ENCODE assay signal across 1 cellular context in the genomic region with DNA sequence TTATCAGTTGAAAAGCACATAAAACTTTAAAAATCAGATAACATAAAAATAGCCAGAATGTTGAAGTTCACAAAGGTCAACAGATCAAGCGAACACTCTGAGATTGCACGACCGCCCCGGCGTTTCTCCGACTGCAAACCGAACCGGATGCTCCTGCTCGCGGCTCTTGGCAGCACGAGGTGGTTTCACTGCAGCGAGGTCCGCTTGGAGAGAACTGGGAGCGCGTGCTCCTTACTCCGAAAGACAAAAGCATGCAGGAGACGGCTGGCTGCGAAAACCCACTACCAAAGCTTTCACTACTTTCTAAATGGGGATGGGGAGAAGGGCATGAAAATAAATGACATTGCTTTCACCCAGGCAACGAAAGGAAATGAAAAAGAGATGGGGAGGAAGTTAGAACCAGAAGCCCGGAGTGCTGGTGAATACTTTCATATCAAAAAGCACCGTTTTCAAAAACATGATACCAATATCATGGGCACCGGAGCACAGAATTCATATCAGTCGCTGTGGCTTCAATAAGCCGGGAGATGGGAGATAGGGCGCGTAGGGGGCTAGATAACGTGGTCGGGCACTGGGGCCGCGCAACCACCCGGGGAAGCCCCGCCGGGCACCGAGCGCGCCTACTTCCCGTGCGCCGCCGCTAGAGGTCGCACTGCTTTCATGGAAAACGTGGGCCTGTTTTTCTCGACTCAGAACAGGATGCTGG.
A peak's percentile ranks its signal among the peaks of the same experiment; 100 is the strongest.
TF ChIP-seq lines count a peak whose summit lies in the region.

No MANE protein-coding gene starts in this region.

TF ChIP-seq in HepG2, 621 proteins besides CTCF, POLR2A, EP300 and RAD21 (continued from another document and continues in another):
- TF ChIP-seq, protein P1, sequence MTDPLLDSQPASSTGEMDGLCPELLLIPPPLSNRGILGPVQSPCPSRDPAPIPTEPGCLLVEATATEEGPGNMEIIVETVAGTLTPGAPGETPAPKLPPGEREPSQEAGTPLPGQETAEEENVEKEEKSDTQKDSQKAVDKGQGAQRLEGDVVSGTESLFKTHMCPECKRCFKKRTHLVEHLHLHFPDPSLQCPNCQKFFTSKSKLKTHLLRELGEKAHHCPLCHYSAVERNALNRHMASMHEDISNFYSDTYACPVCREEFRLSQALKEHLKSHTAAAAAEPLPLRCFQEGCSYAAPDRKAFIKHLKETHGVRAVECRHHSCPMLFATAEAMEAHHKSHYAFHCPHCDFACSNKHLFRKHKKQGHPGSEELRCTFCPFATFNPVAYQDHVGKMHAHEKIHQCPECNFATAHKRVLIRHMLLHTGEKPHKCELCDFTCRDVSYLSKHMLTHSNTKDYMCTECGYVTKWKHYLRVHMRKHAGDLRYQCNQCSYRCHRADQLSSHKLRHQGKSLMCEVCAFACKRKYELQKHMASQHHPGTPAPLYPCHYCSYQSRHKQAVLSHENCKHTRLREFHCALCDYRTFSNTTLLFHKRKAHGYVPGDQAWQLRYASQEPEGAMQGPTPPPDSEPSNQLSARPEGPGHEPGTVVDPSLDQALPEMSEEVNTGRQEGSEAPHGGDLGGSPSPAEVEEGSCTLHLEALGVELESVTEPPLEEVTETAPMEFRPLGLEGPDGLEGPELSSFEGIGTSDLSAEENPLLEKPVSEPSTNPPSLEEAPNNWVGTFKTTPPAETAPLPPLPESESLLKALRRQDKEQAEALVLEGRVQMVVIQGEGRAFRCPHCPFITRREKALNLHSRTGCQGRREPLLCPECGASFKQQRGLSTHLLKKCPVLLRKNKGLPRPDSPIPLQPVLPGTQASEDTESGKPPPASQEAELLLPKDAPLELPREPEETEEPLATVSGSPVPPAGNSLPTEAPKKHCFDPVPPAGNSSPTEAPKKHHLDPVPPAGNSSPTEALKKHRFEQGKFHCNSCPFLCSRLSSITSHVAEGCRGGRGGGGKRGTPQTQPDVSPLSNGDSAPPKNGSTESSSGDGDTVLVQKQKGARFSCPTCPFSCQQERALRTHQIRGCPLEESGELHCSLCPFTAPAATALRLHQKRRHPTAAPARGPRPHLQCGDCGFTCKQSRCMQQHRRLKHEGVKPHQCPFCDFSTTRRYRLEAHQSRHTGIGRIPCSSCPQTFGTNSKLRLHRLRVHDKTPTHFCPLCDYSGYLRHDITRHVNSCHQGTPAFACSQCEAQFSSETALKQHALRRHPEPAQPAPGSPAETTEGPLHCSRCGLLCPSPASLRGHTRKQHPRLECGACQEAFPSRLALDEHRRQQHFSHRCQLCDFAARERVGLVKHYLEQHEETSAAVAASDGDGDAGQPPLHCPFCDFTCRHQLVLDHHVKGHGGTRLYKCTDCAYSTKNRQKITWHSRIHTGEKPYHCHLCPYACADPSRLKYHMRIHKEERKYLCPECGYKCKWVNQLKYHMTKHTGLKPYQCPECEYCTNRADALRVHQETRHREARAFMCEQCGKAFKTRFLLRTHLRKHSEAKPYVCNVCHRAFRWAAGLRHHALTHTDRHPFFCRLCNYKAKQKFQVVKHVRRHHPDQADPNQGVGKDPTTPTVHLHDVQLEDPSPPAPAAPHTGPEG (CRISPR knock-in tag; IDR thresholded peaks at IDR 0.05), result peak; percentile 62; the same call in 1 of the 2 replicates
- TF ChIP-seq ZNF430 (CRISPR knock-in tag; IDR thresholded peaks at IDR 0.05) (no peak), HNRNPLL (IDR thresholded peaks at IDR 0.05; ENCODE audit: low read depth, low read length, poor library complexity, severe bottlenecking) (peak; percentile 60), ATM (IDR thresholded peaks at IDR 0.05; ENCODE audit: borderline replicate concordance) (no peak), ZNF546 (CRISPR knock-in tag; conservative IDR thresholded peaks at IDR 0.05) (0 out of 2 replicates have a peak, but pooled peaks have one; percentile 51), ZNF253 (CRISPR knock-in tag; IDR thresholded peaks at IDR 0.05; ENCODE audit: borderline replicate concordance) (peak; percentile 68; the same call in 1 of the 2 replicates), JUNB (CRISPR knock-in tag; IDR thresholded peaks at IDR 0.05; ENCODE audit: borderline replicate concordance) (0 out of 2 replicates have a peak, but pooled peaks have one; percentile 37), FOXK1 (CRISPR knock-in tag; IDR thresholded peaks at IDR 0.05; ENCODE audit: borderline replicate concordance, low read depth) (peak; percentile 29; the same call in 1 of the 2 replicates), ZBTB8A (CRISPR knock-in tag; IDR thresholded peaks at IDR 0.05; ENCODE audit: borderline replicate concordance, low read depth) (no peak), SP140L (CRISPR knock-in tag; IDR thresholded peaks at IDR 0.05; ENCODE audit: borderline replicate concordance) (peak; percentile 68; the same call in 1 of the 2 replicates), NR2C2 (CRISPR knock-in tag; IDR thresholded peaks at IDR 0.05; ENCODE audit: borderline replicate concordance) (no peak; the same call in 1 of the 2 replicates), TCF7L2 (IDR thresholded peaks at IDR 0.05; ENCODE audit: low read depth, low read length) (no peak), ZFP36L1 (CRISPR knock-in tag; IDR thresholded peaks at IDR 0.05) (peak; percentile 53; the same call in 1 of the 2 replicates), YEATS2 (CRISPR knock-in tag; IDR thresholded peaks at IDR 0.05; ENCODE audit: borderline replicate concordance) (0 out of 2 replicates have a peak, but pooled peaks have one; percentile 22), ZMYM4 (CRISPR knock-in tag; IDR thresholded peaks at IDR 0.05) (peak; percentile 51; the same call in 1 of the 2 replicates), MYC (CRISPR knock-in tag; IDR thresholded peaks at IDR 0.05; ENCODE audit: borderline replicate concordance) (peak; percentile 78), JARID2 (CRISPR knock-in tag; IDR thresholded peaks at IDR 0.05; ENCODE audit: insufficient replicate concordance) (no peak), PCBP1 (IDR thresholded peaks at IDR 0.05; ENCODE audit: borderline replicate concordance, low read depth, low read length) (no peak), ZNF326 (CRISPR knock-in tag; IDR thresholded peaks at IDR 0.05; ENCODE audit: borderline replicate concordance) (no peak), ZNF557 (CRISPR knock-in tag; IDR thresholded peaks at IDR 0.05) (0 out of 2 replicates have a peak, but pooled peaks have one; percentile 65), ZNF891 (CRISPR knock-in tag; IDR thresholded peaks at IDR 0.05) (peak; percentile 22; the same call in 1 of the 2 replicates), ZNF264 (CRISPR knock-in tag; IDR thresholded peaks at IDR 0.05) (no peak), ZNF501 (CRISPR knock-in tag; IDR thresholded peaks at IDR 0.05) (peak; percentile 89; the same call in 1 of the 2 replicates), NCOA2 (CRISPR knock-in tag; IDR thresholded peaks at IDR 0.05) (peak; percentile 15; the same call in 1 of the 2 replicates), GATAD2A (CRISPR knock-in tag; IDR thresholded peaks at IDR 0.05) (peak; percentile 39; the same call in 1 of the 2 replicates), ZFYVE20 (CRISPR knock-in tag; IDR thresholded peaks at IDR 0.05; ENCODE audit: borderline replicate concordance, low read depth) (no peak)
- TF ChIP-seq, protein P2, sequence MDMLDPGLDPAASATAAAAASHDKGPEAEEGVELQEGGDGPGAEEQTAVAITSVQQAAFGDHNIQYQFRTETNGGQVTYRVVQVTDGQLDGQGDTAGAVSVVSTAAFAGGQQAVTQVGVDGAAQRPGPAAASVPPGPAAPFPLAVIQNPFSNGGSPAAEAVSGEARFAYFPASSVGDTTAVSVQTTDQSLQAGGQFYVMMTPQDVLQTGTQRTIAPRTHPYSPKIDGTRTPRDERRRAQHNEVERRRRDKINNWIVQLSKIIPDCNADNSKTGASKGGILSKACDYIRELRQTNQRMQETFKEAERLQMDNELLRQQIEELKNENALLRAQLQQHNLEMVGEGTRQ (IDR thresholded peaks at IDR 0.05; ENCODE audit: low read depth, low read length), result no peak
- TF ChIP-seq, protein P2 (CRISPR knock-in tag; IDR thresholded peaks at IDR 0.05; ENCODE audit: borderline replicate concordance), result no peak
- TF ChIP-seq, protein P3, sequence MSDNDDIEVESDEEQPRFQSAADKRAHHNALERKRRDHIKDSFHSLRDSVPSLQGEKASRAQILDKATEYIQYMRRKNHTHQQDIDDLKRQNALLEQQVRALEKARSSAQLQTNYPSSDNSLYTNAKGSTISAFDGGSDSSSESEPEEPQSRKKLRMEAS (IDR thresholded peaks at IDR 0.05), result peak; percentile 88
- TF ChIP-seq, protein P4, sequence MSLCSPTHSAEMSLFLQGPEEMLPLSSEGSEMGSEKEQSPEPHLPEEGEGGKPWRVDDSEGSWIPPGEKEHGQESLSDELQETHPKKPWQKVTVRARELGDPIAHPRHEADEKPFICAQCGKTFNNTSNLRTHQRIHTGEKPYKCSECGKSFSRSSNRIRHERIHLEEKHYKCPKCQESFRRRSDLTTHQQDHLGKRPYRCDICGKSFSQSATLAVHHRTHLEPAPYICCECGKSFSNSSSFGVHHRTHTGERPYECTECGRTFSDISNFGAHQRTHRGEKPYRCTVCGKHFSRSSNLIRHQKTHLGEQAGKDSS (CRISPR knock-in tag; IDR thresholded peaks at IDR 0.05; ENCODE audit: borderline replicate concordance, low read depth), result peak; percentile 67
- TF ChIP-seq, protein P5, sequence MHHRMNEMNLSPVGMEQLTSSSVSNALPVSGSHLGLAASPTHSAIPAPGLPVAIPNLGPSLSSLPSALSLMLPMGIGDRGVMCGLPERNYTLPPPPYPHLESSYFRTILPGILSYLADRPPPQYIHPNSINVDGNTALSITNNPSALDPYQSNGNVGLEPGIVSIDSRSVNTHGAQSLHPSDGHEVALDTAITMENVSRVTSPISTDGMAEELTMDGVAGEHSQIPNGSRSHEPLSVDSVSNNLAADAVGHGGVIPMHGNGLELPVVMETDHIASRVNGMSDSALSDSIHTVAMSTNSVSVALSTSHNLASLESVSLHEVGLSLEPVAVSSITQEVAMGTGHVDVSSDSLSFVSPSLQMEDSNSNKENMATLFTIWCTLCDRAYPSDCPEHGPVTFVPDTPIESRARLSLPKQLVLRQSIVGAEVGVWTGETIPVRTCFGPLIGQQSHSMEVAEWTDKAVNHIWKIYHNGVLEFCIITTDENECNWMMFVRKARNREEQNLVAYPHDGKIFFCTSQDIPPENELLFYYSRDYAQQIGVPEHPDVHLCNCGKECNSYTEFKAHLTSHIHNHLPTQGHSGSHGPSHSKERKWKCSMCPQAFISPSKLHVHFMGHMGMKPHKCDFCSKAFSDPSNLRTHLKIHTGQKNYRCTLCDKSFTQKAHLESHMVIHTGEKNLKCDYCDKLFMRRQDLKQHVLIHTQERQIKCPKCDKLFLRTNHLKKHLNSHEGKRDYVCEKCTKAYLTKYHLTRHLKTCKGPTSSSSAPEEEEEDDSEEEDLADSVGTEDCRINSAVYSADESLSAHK (CRISPR knock-in tag; IDR thresholded peaks at IDR 0.05; ENCODE audit: borderline replicate concordance), result no peak
- TF ChIP-seq, protein P6, sequence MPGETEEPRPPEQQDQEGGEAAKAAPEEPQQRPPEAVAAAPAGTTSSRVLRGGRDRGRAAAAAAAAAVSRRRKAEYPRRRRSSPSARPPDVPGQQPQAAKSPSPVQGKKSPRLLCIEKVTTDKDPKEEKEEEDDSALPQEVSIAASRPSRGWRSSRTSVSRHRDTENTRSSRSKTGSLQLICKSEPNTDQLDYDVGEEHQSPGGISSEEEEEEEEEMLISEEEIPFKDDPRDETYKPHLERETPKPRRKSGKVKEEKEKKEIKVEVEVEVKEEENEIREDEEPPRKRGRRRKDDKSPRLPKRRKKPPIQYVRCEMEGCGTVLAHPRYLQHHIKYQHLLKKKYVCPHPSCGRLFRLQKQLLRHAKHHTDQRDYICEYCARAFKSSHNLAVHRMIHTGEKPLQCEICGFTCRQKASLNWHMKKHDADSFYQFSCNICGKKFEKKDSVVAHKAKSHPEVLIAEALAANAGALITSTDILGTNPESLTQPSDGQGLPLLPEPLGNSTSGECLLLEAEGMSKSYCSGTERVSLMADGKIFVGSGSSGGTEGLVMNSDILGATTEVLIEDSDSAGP (CRISPR knock-in tag; IDR thresholded peaks at IDR 0.05; ENCODE audit: borderline replicate concordance), result peak; percentile 32; the same call in 1 of the 2 replicates
- TF ChIP-seq, protein P7, sequence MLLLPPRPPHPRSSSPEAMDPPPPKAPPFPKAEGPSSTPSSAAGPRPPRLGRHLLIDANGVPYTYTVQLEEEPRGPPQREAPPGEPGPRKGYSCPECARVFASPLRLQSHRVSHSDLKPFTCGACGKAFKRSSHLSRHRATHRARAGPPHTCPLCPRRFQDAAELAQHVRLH (CRISPR knock-in tag; IDR thresholded peaks at IDR 0.05; ENCODE audit: borderline replicate concordance, low read depth), result 0 out of 2 replicates have a peak, but pooled peaks have one; percentile 41
- TF ChIP-seq, protein P8, sequence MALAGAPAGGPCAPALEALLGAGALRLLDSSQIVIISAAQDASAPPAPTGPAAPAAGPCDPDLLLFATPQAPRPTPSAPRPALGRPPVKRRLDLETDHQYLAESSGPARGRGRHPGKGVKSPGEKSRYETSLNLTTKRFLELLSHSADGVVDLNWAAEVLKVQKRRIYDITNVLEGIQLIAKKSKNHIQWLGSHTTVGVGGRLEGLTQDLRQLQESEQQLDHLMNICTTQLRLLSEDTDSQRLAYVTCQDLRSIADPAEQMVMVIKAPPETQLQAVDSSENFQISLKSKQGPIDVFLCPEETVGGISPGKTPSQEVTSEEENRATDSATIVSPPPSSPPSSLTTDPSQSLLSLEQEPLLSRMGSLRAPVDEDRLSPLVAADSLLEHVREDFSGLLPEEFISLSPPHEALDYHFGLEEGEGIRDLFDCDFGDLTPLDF (CRISPR knock-in tag; IDR thresholded peaks at IDR 0.05), result peak; percentile 31; the same call in 1 of the 2 replicates
- TF ChIP-seq, protein P9, sequence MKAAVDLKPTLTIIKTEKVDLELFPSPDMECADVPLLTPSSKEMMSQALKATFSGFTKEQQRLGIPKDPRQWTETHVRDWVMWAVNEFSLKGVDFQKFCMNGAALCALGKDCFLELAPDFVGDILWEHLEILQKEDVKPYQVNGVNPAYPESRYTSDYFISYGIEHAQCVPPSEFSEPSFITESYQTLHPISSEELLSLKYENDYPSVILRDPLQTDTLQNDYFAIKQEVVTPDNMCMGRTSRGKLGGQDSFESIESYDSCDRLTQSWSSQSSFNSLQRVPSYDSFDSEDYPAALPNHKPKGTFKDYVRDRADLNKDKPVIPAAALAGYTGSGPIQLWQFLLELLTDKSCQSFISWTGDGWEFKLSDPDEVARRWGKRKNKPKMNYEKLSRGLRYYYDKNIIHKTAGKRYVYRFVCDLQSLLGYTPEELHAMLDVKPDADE (CRISPR knock-in tag; IDR thresholded peaks at IDR 0.05), result 0 out of 2 replicates have a peak, but pooled peaks have one; percentile 63
- TF ChIP-seq, protein P10, sequence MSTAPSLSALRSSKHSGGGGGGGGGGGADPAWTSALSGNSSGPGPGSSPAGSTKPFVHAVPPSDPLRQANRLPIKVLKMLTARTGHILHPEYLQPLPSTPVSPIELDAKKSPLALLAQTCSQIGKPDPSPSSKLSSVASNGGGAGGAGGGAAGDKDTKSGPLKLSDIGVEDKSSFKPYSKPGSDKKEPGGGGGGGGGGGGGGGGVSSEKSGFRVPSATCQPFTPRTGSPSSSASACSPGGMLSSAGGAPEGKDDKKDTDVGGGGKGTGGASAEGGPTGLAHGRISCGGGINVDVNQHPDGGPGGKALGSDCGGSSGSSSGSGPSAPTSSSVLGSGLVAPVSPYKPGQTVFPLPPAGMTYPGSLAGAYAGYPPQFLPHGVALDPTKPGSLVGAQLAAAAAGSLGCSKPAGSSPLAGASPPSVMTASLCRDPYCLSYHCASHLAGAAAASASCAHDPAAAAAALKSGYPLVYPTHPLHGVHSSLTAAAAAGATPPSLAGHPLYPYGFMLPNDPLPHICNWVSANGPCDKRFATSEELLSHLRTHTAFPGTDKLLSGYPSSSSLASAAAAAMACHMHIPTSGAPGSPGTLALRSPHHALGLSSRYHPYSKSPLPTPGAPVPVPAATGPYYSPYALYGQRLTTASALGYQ (CRISPR knock-in tag; IDR thresholded peaks at IDR 0.05), result 0 out of 2 replicates have a peak, but pooled peaks have one; percentile 40
